1 cellular context compared by ENCODE assay signal in genomic region chr16:7304257-7304656, GRCh38.
TF ChIP-seq lines count a peak whose summit lies in the region.

No MANE protein-coding gene starts in this region.

TF ChIP-seq in SK-N-SH, 30 proteins besides CTCF, POLR2A, EP300 and RAD21 (continued from another document):
- TF ChIP-seq TAF1 (IDR thresholded peaks at IDR 0.05; ENCODE audit: borderline replicate concordance, low read depth, low read length) = no peak
- no peak for TF ChIP-seq FOXM1 (IDR thresholded peaks at IDR 0.05; ENCODE audit: low read depth)
- TF ChIP-seq MEF2A (IDR thresholded peaks at IDR 0.05; ENCODE audit: borderline replicate concordance, low read depth) = no peak
- TF ChIP-seq TEAD4 (IDR thresholded peaks at IDR 0.05; ENCODE audit: borderline replicate concordance, insufficient read depth) = no peak
- no peak for TF ChIP-seq GATA2 (CRISPR knock-in tag; IDR thresholded peaks at IDR 0.05)
- no peak for TF ChIP-seq USF2 (IDR thresholded peaks at IDR 0.05; ENCODE audit: borderline replicate concordance, low read depth, low read length)
- no peak for TF ChIP-seq YY1 (IDR thresholded peaks at IDR 0.05; ENCODE audit: low read depth)
- TF ChIP-seq RFX5 (IDR thresholded peaks at IDR 0.05; ENCODE audit: low read length) = no peak
- no peak for TF ChIP-seq NFIC (IDR thresholded peaks at IDR 0.05; ENCODE audit: borderline replicate concordance)
- TF ChIP-seq IRF3 (IDR thresholded peaks at IDR 0.05; ENCODE audit: low read depth, low read length) = no peak
